ENCODE assay signal across 8 cellular contexts in the genomic region with DNA sequence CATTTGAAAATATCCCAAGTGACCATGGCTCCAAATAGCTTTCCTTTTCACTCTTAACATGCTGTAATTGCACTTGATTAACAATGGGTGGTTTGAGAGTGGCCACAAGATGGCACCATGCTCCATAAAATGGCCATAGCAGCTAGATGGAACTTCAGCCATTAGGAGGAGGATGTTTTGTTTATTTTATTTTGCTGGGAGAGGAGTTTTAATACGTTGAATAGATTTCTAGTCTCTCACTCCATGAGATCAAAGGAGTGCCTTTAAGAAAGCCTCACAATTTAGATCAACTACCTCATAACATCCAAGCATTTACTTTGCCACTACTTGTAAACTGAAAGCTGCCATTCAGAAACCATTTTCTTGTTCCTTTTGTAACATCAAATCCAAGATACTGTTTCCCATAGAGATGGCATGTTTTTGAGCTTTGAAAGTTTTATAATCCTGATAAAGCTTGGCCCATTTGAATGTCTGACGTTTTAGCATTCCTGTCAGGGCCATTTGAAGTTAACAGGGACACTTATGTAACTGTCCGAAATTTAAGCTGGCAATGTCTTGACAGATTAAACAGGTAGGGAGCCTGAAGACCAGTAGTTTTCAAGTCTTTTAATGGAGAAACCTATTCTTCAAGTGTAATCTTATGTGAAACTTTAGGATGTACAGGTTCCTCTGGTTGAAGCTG. TPM values are rescaled to one million over a fixed set of nuclear protein-coding genes. Genes with fewer than 3 reads are reported as not detected.
A peak's percentile ranks its signal among the peaks of the same experiment; 100 is the strongest.
DNase-seq lines count a peak whose midpoint lies in the region; ATAC-seq, FAIRE-seq and TF ChIP-seq lines count a peak whose summit lies in the region.

No MANE protein-coding gene starts in this region.

- ATAC-seq in HepG2: peak; percentile 13; the same call in 1 of the 3 replicates
- no peak for ATAC-seq in HG02981 (IDR thresholded peaks at IDR 0.05; ENCODE audit: unreplicated experiment)

- H3K9ac ChIP-seq in HepG2 (ENCODE audit: insufficient read depth, low read depth, low read length): no peak overlapping the region

- H3K4me1 ChIP-seq in HepG2 (ENCODE audit: insufficient read depth, low read length): peaks cover 40% of the 10 kb centered on the region

- TF ChIP-seq CTCF in 22Rv1 (IDR thresholded peaks at IDR 0.05) (peak; percentile 89), GM12875 (IDR thresholded peaks at IDR 0.05; ENCODE audit: borderline replicate concordance, insufficient read depth, low read depth, low read length) (peak; percentile 64; the same call in 1 of the 2 replicates), WERI-Rb-1 (IDR thresholded peaks at IDR 0.05; ENCODE audit: low read depth, low read length) (peak; percentile 58), HepG2 (CRISPR knock-in tag; IDR thresholded peaks at IDR 0.05) (peak; percentile 87)

- TF ChIP-seq RAD21 in HepG2 (CRISPR knock-in tag; IDR thresholded peaks at IDR 0.05): peak; percentile 69

- TF ChIP-seq POLR2A in HepG2 (IDR thresholded peaks at IDR 0.05; ENCODE audit: insufficient read depth in 1 of 2, low read depth in 2 of 2, low read length in 2 of 2): no peak

- no TSS peak for BruUV-seq in HepG2 (replicated peaks; lab: Mats Ljungman, UMichigan)

- no peak overlapping the region for H3K4me3 ChIP-seq in GM12875 (ENCODE audit: low read depth, low read length)
- no peak overlapping the region for H3K4me3 ChIP-seq in WERI-Rb-1 (ENCODE audit: low read depth, low read length)
- no peak overlapping the region for H3K4me3 ChIP-seq in HepG2 (replicated peaks in 1 of 3; ENCODE audit: insufficient read depth in 1 of 3, low read depth in 2 of 3, low read length in 3 of 3)

- TF ChIP-seq EP300 in HepG2 (IDR thresholded peaks at IDR 0.05; ENCODE audit: low read depth in 2 of 2, low read length in 2 of 2) (no peak), HepG2 (CRISPR knock-in tag; IDR thresholded peaks at IDR 0.05; ENCODE audit: borderline replicate concordance) (no peak)

- H3K9me3 ChIP-seq in WERI-Rb-1 (ENCODE audit: severe bottlenecking): no peaks in the 10 kb centered on the region
- H3K9me3 ChIP-seq in HepG2 (ENCODE audit: low read length): no peaks in the 10 kb centered on the region

- intact Hi-C loops in HepG2 (cut with micrococcal nuclease; ENCODE audit: unreplicated experiment): loop anchor here (1.0 to 2.0 kb wide), 4 partner anchors 19 to 311 kb away; no protein-coding TSS in a partner anchor

- peaks cover 37% of the 10 kb centered on the region for H3K79me2 ChIP-seq in HepG2 (ENCODE audit: insufficient read depth, low read length)

- POLR2A ChIA-PET in HepG2 (lab: Yijun Ruan, JAX): interaction anchor here (0.9 to 3.2 kb wide), 4 partner anchors 17 to 176 kb away, joined by 4 to 28 read pairs (median 4); a partner anchor contains a TSS

- H3K4me2 ChIP-seq in HepG2 (ENCODE audit: low read depth, low read length): no peak overlapping the region

- H4K20me1 ChIP-seq in HepG2 (ENCODE audit: insufficient read depth, low read length): no peaks in the 10 kb centered on the region; the same call in 1 of the 2 replicates

- peak; percentile 77 for DNase-seq in NCI-H2196 (lab: John Stamatoyannopoulos, UW; ENCODE audit: unreplicated experiment)
- DNase-seq in WERI-Rb-1: peak; percentile 72
- peak; percentile 78 for DNase-seq in HepG2 (ENCODE audit: low spot score)
- DNase-seq in stimulated activated CD8-positive, alpha-beta memory T cell treated with anti-CD3 and anti-CD28 coated beads, Interleukin-12 subunit alpha, Interleukin-12 subunit beta, amount 100 ng/mL, for 1 hour (ENCODE audit: low read depth): peak; percentile 51

- in situ Hi-C loops in HepG2 (cut with HindIII; ENCODE audit: extremely low pct_ligation_motif_present, low pct_unique_long_range_greater_than_20kb): loop anchor here (10.0 kb wide), 1 partner anchor 287 kb away; no protein-coding TSS in a partner anchor

- H3K27ac ChIP-seq in 22Rv1 (peak overlapping the region; percentile 46), WERI-Rb-1 (no peak overlapping the region), cingulate gyrus (ENCODE audit: low read depth, low read length) (peak overlapping the region; percentile 85), HepG2 (ENCODE audit: extremely low read length, insufficient read depth, low read length) (peak overlapping the region; percentile 5)

- FAIRE-seq in HepG2 (lab: Jason Lieb, UNC): peak; percentile 85

- WGBS in HepG2 (ENCODE audit: low lambda C conversion rate): 74% methylated on average over 3 of the region's 3 CpGs

- H2AFZ ChIP-seq in HepG2 (ENCODE audit: low read length): no peak overlapping the region

- H3K27me3 ChIP-seq in WERI-Rb-1 (ENCODE audit: insufficient read depth, low read depth, severe bottlenecking) (no peaks in the 10 kb centered on the region), HepG2 (ENCODE audit: control insufficient read depth in 1 of 2, insufficient read depth in 2 of 2, low read length in 2 of 2) (no peaks in the 10 kb centered on the region; a peak in 1 of 5 replicates)

- H3K36me3 ChIP-seq in WERI-Rb-1: peaks cover 89% of the 10 kb centered on the region
- peaks cover 8 to 31% of the 10 kb centered on the region in 2 experiments for H3K36me3 ChIP-seq in HepG2 (replicated peaks in 1 of 2; ENCODE audit: control insufficient read depth in 1 of 2, insufficient read depth in 2 of 2, low read length in 2 of 2)

- CTCF ChIA-PET in HepG2 (lab: Yijun Ruan, JAX; ENCODE audit: low intra/inter-chr PET ratio, low total read pairs): interaction anchor here (0.8 to 2.2 kb wide), 10 partner anchors 19 to 310 kb away, joined by 3 to 7 read pairs (median 4); a partner anchor contains a TSS

RNA-seq across cellular contexts. Expression of a gene that starts 4.7 kb away (rescaled TPM):
- total RNA-seq in HepG2 (2016; rRNA removed; fragmentation: Illumina TruSeq; extraction: Trizol): 102 and 116 TPM in 2 replicates
- 9.9 and 12.9 TPM in 2 replicates for total RNA-seq in HepG2 (2016; cell fraction: cytosol; rRNA removed; fragmentation: Illumina TruSeq; extraction: Trizol; ENCODE audit: low read depth)
- 103 and 117 TPM in 2 replicates for total RNA-seq in HepG2 (2016; cell fraction: insoluble cytoplasmic fraction; rRNA removed; fragmentation: Illumina TruSeq; extraction: Trizol)
- 25.3 and 31.0 TPM in 2 replicates for total RNA-seq in HepG2 (2016; cell fraction: membrane; rRNA removed; fragmentation: Illumina TruSeq; extraction: Trizol)
- 47.5 and 54.1 TPM in 2 replicates for total RNA-seq in HepG2 (2016; cell fraction: nucleus; rRNA removed; fragmentation: Illumina TruSeq; extraction: Trizol)
- 10.9 and 12.4 TPM in 2 replicates for polyA plus RNA-seq in HepG2 (2011; rRNA removed)
- polyA plus RNA-seq in HepG2 (2011; cell fraction: cytosol; rRNA removed): 11.9 and 14.6 TPM in 2 replicates
- polyA plus RNA-seq in HepG2 (2011; cell fraction: nucleus; rRNA removed): 4.0 and 5.3 TPM in 2 replicates
- polyA plus RNA-seq in HepG2 (2012): 11.2 and 20.0 TPM in 2 replicates
- 5.2 and 7.1 TPM in 2 replicates for polyA plus RNA-seq in HepG2 (2016; cell fraction: cytosol; fragmentation: Illumina TruSeq; extraction: Trizol; ENCODE audit: low read depth)
- polyA plus RNA-seq in HepG2 (2016; cell fraction: insoluble cytoplasmic fraction; fragmentation: Illumina TruSeq; extraction: Trizol; ENCODE audit: low read depth): 94.2 and 98.7 TPM in 2 replicates
- polyA plus RNA-seq in HepG2 (2016; cell fraction: membrane; fragmentation: Illumina TruSeq; extraction: Trizol; ENCODE audit: low read depth): 12.2 and 15.7 TPM in 2 replicates
- 60.2 and 63.1 TPM in 2 replicates for polyA plus RNA-seq in HepG2 (2016; cell fraction: nucleus; fragmentation: Illumina TruSeq; extraction: Trizol; ENCODE audit: insufficient read depth, low read depth)
- 25.3 and 218 TPM in 2 replicates for polyA minus RNA-seq in HepG2 (2011; rRNA and poly(A)+ RNA removed; ENCODE audit: low replicate concordance)
- 7.6 and 10.2 TPM in 2 replicates for polyA minus RNA-seq in HepG2 (2011; cell fraction: cytosol; rRNA and poly(A)+ RNA removed)
- 10.8 and 11.8 TPM in 2 replicates for polyA minus RNA-seq in HepG2 (2011; cell fraction: nucleus; rRNA and poly(A)+ RNA removed)

RNA-seq across cellular contexts. Expression of a gene that starts 5.0 kb away (rescaled TPM):
- 164 and 175 TPM in 2 replicates for total RNA-seq in HepG2 (2016; rRNA removed; fragmentation: Illumina TruSeq; extraction: Trizol)
- total RNA-seq in HepG2 (2016; cell fraction: cytosol; rRNA removed; fragmentation: Illumina TruSeq; extraction: Trizol; ENCODE audit: low read depth): 124 and 186 TPM in 2 replicates
- total RNA-seq in HepG2 (2016; cell fraction: insoluble cytoplasmic fraction; rRNA removed; fragmentation: Illumina TruSeq; extraction: Trizol): 157 and 180 TPM in 2 replicates
- total RNA-seq in HepG2 (2016; cell fraction: membrane; rRNA removed; fragmentation: Illumina TruSeq; extraction: Trizol): 166 and 206 TPM in 2 replicates
- 83.5 and 96.3 TPM in 2 replicates for total RNA-seq in HepG2 (2016; cell fraction: nucleus; rRNA removed; fragmentation: Illumina TruSeq; extraction: Trizol)
- 363 and 424 TPM in 2 replicates for polyA plus RNA-seq in HepG2 (2011; rRNA removed)
- polyA plus RNA-seq in HepG2 (2011; cell fraction: cytosol; rRNA removed): 333 and 381 TPM in 2 replicates
- polyA plus RNA-seq in HepG2 (2011; cell fraction: nucleus; rRNA removed): 70.6 and 77.2 TPM in 2 replicates
- polyA plus RNA-seq in HepG2 (2012): 225 and 301 TPM in 2 replicates
- polyA plus RNA-seq in HepG2 (2016; cell fraction: cytosol; fragmentation: Illumina TruSeq; extraction: Trizol; ENCODE audit: low read depth): 181 and 226 TPM in 2 replicates
- 187 and 188 TPM in 2 replicates for polyA plus RNA-seq in HepG2 (2016; cell fraction: insoluble cytoplasmic fraction; fragmentation: Illumina TruSeq; extraction: Trizol; ENCODE audit: low read depth)
- 185 and 215 TPM in 2 replicates for polyA plus RNA-seq in HepG2 (2016; cell fraction: membrane; fragmentation: Illumina TruSeq; extraction: Trizol; ENCODE audit: low read depth)
- 173 and 175 TPM in 2 replicates for polyA plus RNA-seq in HepG2 (2016; cell fraction: nucleus; fragmentation: Illumina TruSeq; extraction: Trizol; ENCODE audit: insufficient read depth, low read depth)
- 153 and 413 TPM in 2 replicates for polyA minus RNA-seq in HepG2 (2011; rRNA and poly(A)+ RNA removed; ENCODE audit: low replicate concordance)
- polyA minus RNA-seq in HepG2 (2011; cell fraction: cytosol; rRNA and poly(A)+ RNA removed): 79.2 and 82.2 TPM in 2 replicates
- 54.3 and 55.7 TPM in 2 replicates for polyA minus RNA-seq in HepG2 (2011; cell fraction: nucleus; rRNA and poly(A)+ RNA removed)

RNA-seq across cellular contexts. Expression of a gene that starts 19.4 kb away (rescaled TPM):
- 65.8 and 108 TPM in 2 replicates for total RNA-seq in HepG2 (2016; rRNA removed; fragmentation: Illumina TruSeq; extraction: Trizol)
- 28.4 and 32.7 TPM in 2 replicates for total RNA-seq in HepG2 (2016; cell fraction: cytosol; rRNA removed; fragmentation: Illumina TruSeq; extraction: Trizol; ENCODE audit: low read depth)
- total RNA-seq in HepG2 (2016; cell fraction: insoluble cytoplasmic fraction; rRNA removed; fragmentation: Illumina TruSeq; extraction: Trizol): 63.3 and 108 TPM in 2 replicates
- 64.5 and 65.2 TPM in 2 replicates for total RNA-seq in HepG2 (2016; cell fraction: membrane; rRNA removed; fragmentation: Illumina TruSeq; extraction: Trizol)
- total RNA-seq in HepG2 (2016; cell fraction: nucleus; rRNA removed; fragmentation: Illumina TruSeq; extraction: Trizol): 91.8 and 110 TPM in 2 replicates
- polyA plus RNA-seq in HepG2 (2011; rRNA removed): 91.8 and 98.4 TPM in 2 replicates
- 80.8 and 110 TPM in 2 replicates for polyA plus RNA-seq in HepG2 (2011; cell fraction: cytosol; rRNA removed)
- polyA plus RNA-seq in HepG2 (2011; cell fraction: nucleus; rRNA removed): 56.1 and 66.5 TPM in 2 replicates
- 70.6 and 81.6 TPM in 2 replicates for polyA plus RNA-seq in HepG2 (2012)
- polyA plus RNA-seq in HepG2 (2016; cell fraction: cytosol; fragmentation: Illumina TruSeq; extraction: Trizol; ENCODE audit: low read depth): 18.4 and 22.5 TPM in 2 replicates
- 56.1 and 57.8 TPM in 2 replicates for polyA plus RNA-seq in HepG2 (2016; cell fraction: insoluble cytoplasmic fraction; fragmentation: Illumina TruSeq; extraction: Trizol; ENCODE audit: low read depth)
- 34.4 and 36.5 TPM in 2 replicates for polyA plus RNA-seq in HepG2 (2016; cell fraction: membrane; fragmentation: Illumina TruSeq; extraction: Trizol; ENCODE audit: low read depth)
- polyA plus RNA-seq in HepG2 (2016; cell fraction: nucleus; fragmentation: Illumina TruSeq; extraction: Trizol; ENCODE audit: insufficient read depth, low read depth): 134 TPM in 2 replicates
- polyA minus RNA-seq in HepG2 (2011; rRNA and poly(A)+ RNA removed; ENCODE audit: low replicate concordance): 305 and 789 TPM in 2 replicates
- 108 and 118 TPM in 2 replicates for polyA minus RNA-seq in HepG2 (2011; cell fraction: cytosol; rRNA and poly(A)+ RNA removed)
- polyA minus RNA-seq in HepG2 (2011; cell fraction: nucleus; rRNA and poly(A)+ RNA removed): 63.0 and 82.7 TPM in 2 replicates

RNA-seq across cellular contexts. Expression of a gene that starts 30.7 kb away (rescaled TPM):
- total RNA-seq in HepG2 (2016; rRNA removed; fragmentation: Illumina TruSeq; extraction: Trizol): 54.7 and 124 TPM in 2 replicates
- 17.6 and 17.8 TPM in 2 replicates for total RNA-seq in HepG2 (2016; cell fraction: cytosol; rRNA removed; fragmentation: Illumina TruSeq; extraction: Trizol; ENCODE audit: low read depth)
- 51.3 and 120 TPM in 2 replicates for total RNA-seq in HepG2 (2016; cell fraction: insoluble cytoplasmic fraction; rRNA removed; fragmentation: Illumina TruSeq; extraction: Trizol)
- 42.1 and 45.1 TPM in 2 replicates for total RNA-seq in HepG2 (2016; cell fraction: membrane; rRNA removed; fragmentation: Illumina TruSeq; extraction: Trizol)
- 103 and 115 TPM in 2 replicates for total RNA-seq in HepG2 (2016; cell fraction: nucleus; rRNA removed; fragmentation: Illumina TruSeq; extraction: Trizol)
- 90.1 and 125 TPM in 2 replicates for polyA plus RNA-seq in HepG2 (2011; rRNA removed)
- 66.9 and 93.5 TPM in 2 replicates for polyA plus RNA-seq in HepG2 (2011; cell fraction: cytosol; rRNA removed)
- polyA plus RNA-seq in HepG2 (2011; cell fraction: nucleus; rRNA removed): 77.8 and 97.6 TPM in 2 replicates
- polyA plus RNA-seq in HepG2 (2012): 111 and 112 TPM in 2 replicates
- 16.3 and 18.5 TPM in 2 replicates for polyA plus RNA-seq in HepG2 (2016; cell fraction: cytosol; fragmentation: Illumina TruSeq; extraction: Trizol; ENCODE audit: low read depth)
- polyA plus RNA-seq in HepG2 (2016; cell fraction: insoluble cytoplasmic fraction; fragmentation: Illumina TruSeq; extraction: Trizol; ENCODE audit: low read depth): 43.7 and 53.6 TPM in 2 replicates
- 27.1 and 32.3 TPM in 2 replicates for polyA plus RNA-seq in HepG2 (2016; cell fraction: membrane; fragmentation: Illumina TruSeq; extraction: Trizol; ENCODE audit: low read depth)
- 153 and 164 TPM in 2 replicates for polyA plus RNA-seq in HepG2 (2016; cell fraction: nucleus; fragmentation: Illumina TruSeq; extraction: Trizol; ENCODE audit: insufficient read depth, low read depth)
- 240 and 324 TPM in 2 replicates for polyA minus RNA-seq in HepG2 (2011; rRNA and poly(A)+ RNA removed; ENCODE audit: low replicate concordance)
- polyA minus RNA-seq in HepG2 (2011; cell fraction: cytosol; rRNA and poly(A)+ RNA removed): 65.5 and 71.3 TPM in 2 replicates
- polyA minus RNA-seq in HepG2 (2011; cell fraction: nucleus; rRNA and poly(A)+ RNA removed): 23.2 and 36.6 TPM in 2 replicates

RNA-seq across cellular contexts. Expression of a gene that starts 45.0 kb away (rescaled TPM):
- 7.9 and 10.2 TPM in 2 replicates for total RNA-seq in HepG2 (2016; rRNA removed; fragmentation: Illumina TruSeq; extraction: Trizol)
- 6.6 and 7.4 TPM in 2 replicates for total RNA-seq in HepG2 (2016; cell fraction: cytosol; rRNA removed; fragmentation: Illumina TruSeq; extraction: Trizol; ENCODE audit: low read depth)
- 6.8 and 10.3 TPM in 2 replicates for total RNA-seq in HepG2 (2016; cell fraction: insoluble cytoplasmic fraction; rRNA removed; fragmentation: Illumina TruSeq; extraction: Trizol)
- 8.2 and 8.5 TPM in 2 replicates for total RNA-seq in HepG2 (2016; cell fraction: membrane; rRNA removed; fragmentation: Illumina TruSeq; extraction: Trizol)
- 16.7 and 20.6 TPM in 2 replicates for total RNA-seq in HepG2 (2016; cell fraction: nucleus; rRNA removed; fragmentation: Illumina TruSeq; extraction: Trizol)
- polyA plus RNA-seq in HepG2 (2011; rRNA removed): 25.9 and 33.2 TPM in 2 replicates
- polyA plus RNA-seq in HepG2 (2011; cell fraction: cytosol; rRNA removed): 17.4 and 19.1 TPM in 2 replicates
- polyA plus RNA-seq in HepG2 (2011; cell fraction: nucleus; rRNA removed): 140 and 154 TPM in 2 replicates
- polyA plus RNA-seq in HepG2 (2012): 27.5 and 41.4 TPM in 2 replicates
- 1.8 and 2.1 TPM in 2 replicates for polyA plus RNA-seq in HepG2 (2016; cell fraction: cytosol; fragmentation: Illumina TruSeq; extraction: Trizol; ENCODE audit: low read depth)
- polyA plus RNA-seq in HepG2 (2016; cell fraction: insoluble cytoplasmic fraction; fragmentation: Illumina TruSeq; extraction: Trizol; ENCODE audit: low read depth): 12.8 and 17.2 TPM in 2 replicates
- 5.7 and 6.2 TPM in 2 replicates for polyA plus RNA-seq in HepG2 (2016; cell fraction: membrane; fragmentation: Illumina TruSeq; extraction: Trizol; ENCODE audit: low read depth)
- 69.8 and 76.1 TPM in 2 replicates for polyA plus RNA-seq in HepG2 (2016; cell fraction: nucleus; fragmentation: Illumina TruSeq; extraction: Trizol; ENCODE audit: insufficient read depth, low read depth)
- 2.9 and 52.2 TPM in 2 replicates for polyA minus RNA-seq in HepG2 (2011; rRNA and poly(A)+ RNA removed; ENCODE audit: low replicate concordance)
- polyA minus RNA-seq in HepG2 (2011; cell fraction: cytosol; rRNA and poly(A)+ RNA removed): 27.3 and 36.7 TPM in 2 replicates
- 39.0 and 39.4 TPM in 2 replicates for polyA minus RNA-seq in HepG2 (2011; cell fraction: nucleus; rRNA and poly(A)+ RNA removed)
